In genomic region chr2:20573611-20574422, GRCh38 we compare ENCODE assay signal across 10 cellular contexts.
DNase-seq lines count a peak whose midpoint lies in the region; ATAC-seq, FAIRE-seq and TF ChIP-seq lines count a peak whose summit lies in the region.
"Had no signal": no experiment of that assay in that cellular context is flagged by ENCODE, and none has a peak within 500 bp of the region (broad histone marks: within the 10 kb centered on the region; RNA-seq: fewer than 3 reads in every experiment).

No MANE protein-coding gene starts in this region.

- no peak overlapping the region for H3K4me3 Mint-ChIP-seq in activated CD8-positive, alpha-beta memory T cell treated with anti-CD3 and anti-CD28 coated beads, Interleukin-2, amount 10 ng/mL, durations not matched to agents 7 days and 5 days

- TF ChIP-seq CTCF in dorsolateral prefrontal cortex (IDR thresholded peaks at IDR 0.05 in 54 of 56, conservative IDR thresholded peaks at IDR 0.05 in 2 of 56; ENCODE audit: low read depth in 1 of 56, partially characterized antibody in 56 of 56): peak in 7 of 56 donors; percentile 7 to 32 (median 14)
- TF ChIP-seq CTCF in tibial nerve (IDR thresholded peaks at IDR 0.05): no peak

- ATAC-seq in activated CD8-positive, alpha-beta memory T cell treated with anti-CD3 and anti-CD28 coated beads, Interleukin-2, amount 10 ng/mL, durations not matched to agents 7 days and 5 days: no peak
- no peak for ATAC-seq in HG02970 (IDR thresholded peaks at IDR 0.05; ENCODE audit: low FRiP score, unreplicated experiment)
- ATAC-seq in HG03097 (IDR thresholded peaks at IDR 0.05; ENCODE audit: low FRiP score, unreplicated experiment): no peak

- DNase-seq in activated CD8-positive, alpha-beta memory T cell treated with anti-CD3 and anti-CD28 coated beads, Interleukin-2, amount 10 ng/mL, durations not matched to agents 7 days and 5 days: no peak
- no peak for DNase-seq in activated CD8-positive, alpha-beta memory T cell treated with anti-CD3 and anti-CD28 coated beads for 24 hours
- DNase-seq in dorsolateral prefrontal cortex: peak in 9 of 10 donors; percentile 62 to 83 (median 76)
- DNase-seq in midbrain (lab: John Stamatoyannopoulos, UW): peak; percentile 73
- DNase-seq in tibial nerve (ENCODE audit: low spot score in 2 of 2): peak; percentile 48 to 77
- no peak for DNase-seq in GM12891 (ENCODE audit: insufficient read length, low spot score)
- DNase-seq: NCI-H2081 treated with DMSO at 0.1 percent for 48 hours had no signal

- no peak for FAIRE-seq in GM12891 (lab: Jason Lieb, UNC)

- peak in 1 of 2 donors; percentile 58 for TF ChIP-seq EP300 in tibial nerve (IDR thresholded peaks at IDR 0.05)

- H3K36me3 ChIP-seq in tibial nerve: no peaks in the 10 kb centered on the region

- peaks cover 0 to 94% (median 49%) of the 10 kb centered on the region in 4 donors for H3K4me1 ChIP-seq in tibial nerve

- intact Hi-C loops in dorsolateral prefrontal cortex (cut with DNase I): no loop called here

- CTCF ChIA-PET in activated CD8-positive, alpha-beta memory T cell treated with anti-CD3 and anti-CD28 coated beads, Interleukin-2, amount 10 ng/mL, durations not matched to agents 7 days and 5 days (lab: Charles Lee): interaction anchor here (0.8 to 2.4 kb wide), 3 partner anchors 12 to 78 kb away, joined by 3 to 5 read pairs (median 4); partner anchors contain the start of gene HS1BP3

- no peaks in the 10 kb centered on the region for H3K9me3 Mint-ChIP-seq in activated CD8-positive, alpha-beta memory T cell treated with anti-CD3 and anti-CD28 coated beads, Interleukin-2, amount 10 ng/mL, durations not matched to agents 7 days and 5 days (ENCODE audit: low read depth)

- no peak overlapping the region for H3K4me3 ChIP-seq in dorsolateral prefrontal cortex
- H3K4me3 ChIP-seq in tibial nerve: no peak overlapping the region

- no peaks in the 10 kb centered on the region for H3K27me3 ChIP-seq in dorsolateral prefrontal cortex
- H3K27me3 ChIP-seq in tibial nerve: no peaks in the 10 kb centered on the region

- H3K9me3 ChIP-seq in tibial nerve: no peaks in the 10 kb centered on the region

- 41 to 48% methylated on average over 10 of the region's 10 CpGs for WGBS in tibial nerve, 2 donors

- H3K36me3 Mint-ChIP-seq in activated CD8-positive, alpha-beta memory T cell treated with anti-CD3 and anti-CD28 coated beads, Interleukin-2, amount 10 ng/mL, durations not matched to agents 7 days and 5 days: peaks cover 10% of the 10 kb centered on the region

- H3K27ac Mint-ChIP-seq in activated CD8-positive, alpha-beta memory T cell treated with anti-CD3 and anti-CD28 coated beads, Interleukin-2, amount 10 ng/mL, durations not matched to agents 7 days and 5 days: peak overlapping the region; percentile 55

- H3K27ac ChIP-seq in dorsolateral prefrontal cortex (peak overlapping the region in 58 of 59 donors; percentile 13 to 94 (median 80)), tibial nerve (peak overlapping the region; percentile 10 to 87 (median 58))
- H3K27ac ChIP-seq: C4-2B had no signal

- TF ChIP-seq POLR2A in tibial nerve (IDR thresholded peaks at IDR 0.05): no peak
- TF ChIP-seq POLR2A in GM12891 (IDR thresholded peaks at IDR 0.05; ENCODE audit: low read depth, low read length): no peak

- H3K4me1 Mint-ChIP-seq in activated CD8-positive, alpha-beta memory T cell treated with anti-CD3 and anti-CD28 coated beads, Interleukin-2, amount 10 ng/mL, durations not matched to agents 7 days and 5 days: peaks cover 59% of the 10 kb centered on the region

- H3K27me3 Mint-ChIP-seq in activated CD8-positive, alpha-beta memory T cell treated with anti-CD3 and anti-CD28 coated beads, Interleukin-2, amount 10 ng/mL, durations not matched to agents 7 days and 5 days: no peaks in the 10 kb centered on the region

TF ChIP-seq in GM12891, 5 proteins besides CTCF, POLR2A, EP300 and RAD21:
- no peak for TF ChIP-seq TAF1 (IDR thresholded peaks at IDR 0.05; ENCODE audit: low read depth, low read length)
- no peak for TF ChIP-seq PAX5 (IDR thresholded peaks at IDR 0.05; ENCODE audit: insufficient read depth, low read length, severe bottlenecking)
- TF ChIP-seq POU2F2 (IDR thresholded peaks at IDR 0.05; ENCODE audit: low read depth, low read length): no peak
- no peak for TF ChIP-seq SPI1 (IDR thresholded peaks at IDR 0.05; ENCODE audit: low read depth, low read length)
- TF ChIP-seq POLR2AphosphoS5 (IDR thresholded peaks at IDR 0.05; ENCODE audit: low read depth, low read length): no peak

Comparison
In these comparisons a context has a peak if more than half of its experiments do, and no peak if none do; other contexts are left out.
1. DNase-seq: peak in dorsolateral prefrontal cortex (9 of 10), midbrain (single experiment) and tibial nerve (2 of 2); none in activated CD8-positive, alpha-beta memory T cell treated with anti-CD3 and anti-CD28 coated beads, Interleukin-2, amount 10 ng/mL, durations not matched to agents 7 days and 5 days (single experiment), activated CD8-positive, alpha-beta memory T cell treated with anti-CD3 and anti-CD28 coated beads for 24 hours (single experiment) and GM12891 (single experiment).